Comparison of ENCODE assay signal across 15 cellular contexts in genomic region chr11:78192223-78192719, GRCh38. TPM values are rescaled to one million over a fixed set of nuclear protein-coding genes. Genes with fewer than 3 reads are reported as not detected.
A peak's percentile ranks its signal among the peaks of the same experiment; 100 is the strongest.
DNase-seq lines count a peak whose midpoint lies in the region; ATAC-seq, FAIRE-seq and TF ChIP-seq lines count a peak whose summit lies in the region.
"Had no signal": no experiment of that assay in that cellular context is flagged by ENCODE, and none has a peak within 500 bp of the region (broad histone marks: within the 10 kb centered on the region; RNA-seq: fewer than 3 reads in every experiment).

No MANE protein-coding gene starts in this region.

- H3K18ac ChIP-seq in trophoblast cell (ENCODE audit: low read length), result peak overlapping the region; percentile 43

- no peak overlapping the region for H2BK5ac ChIP-seq in trophoblast cell (ENCODE audit: low read depth, low read length, poor library complexity)

- H3K79me2 ChIP-seq in K562 (ENCODE audit: control insufficient read depth, insufficient read depth, low read length) (peaks cover 14% of the 10 kb centered on the region), trophoblast cell (ENCODE audit: control insufficient read depth, insufficient read depth, low read length, poor library complexity) (peaks cover 22% of the 10 kb centered on the region)

- no peak for TF ChIP-seq POLR2A in K562 (conservative IDR thresholded peaks at IDR 0.05)

- no peak overlapping the region for H2BK120ac ChIP-seq in trophoblast cell (ENCODE audit: insufficient read depth, low read length, poor library complexity)

- H3K27me3 ChIP-seq in K562 (ENCODE audit: control insufficient read depth in 2 of 2, insufficient read depth in 2 of 2, low read length in 2 of 2) (no peaks in the 10 kb centered on the region), trophoblast cell (ENCODE audit: insufficient read depth, low read length) (no peaks in the 10 kb centered on the region)

- FAIRE-seq in K562 (lab: Jason Lieb, UNC), result peak; percentile 91
- FAIRE-seq: bronchial epithelial cell had no signal

- H3K23ac ChIP-seq in trophoblast cell (ENCODE audit: low read length), result no peak overlapping the region

- H3K79me1 ChIP-seq in trophoblast cell (ENCODE audit: low read length), result peaks cover 17% of the 10 kb centered on the region

- no peak overlapping the region for H2AK5ac ChIP-seq in trophoblast cell (ENCODE audit: low read length)

- intact Hi-C loops in K562 (cut with micrococcal nuclease), result no loop called here

- H3K9me3 ChIP-seq in K562 (replicated peaks; ENCODE audit: control insufficient read depth, insufficient read depth, low read depth, low read length), result no peaks in the 10 kb centered on the region
- H3K9me3 ChIP-seq in trophoblast cell (ENCODE audit: insufficient read depth, low read depth, low read length), result no peaks in the 10 kb centered on the region
- H3K9me3 ChIP-seq: prostate gland, SK-N-SH had no signal

- no TSS peak for BruUV-seq in K562 (replicated peaks; lab: Mats Ljungman, UMichigan)

- TF ChIP-seq EP300 in K562 (IDR thresholded peaks at IDR 0.05; ENCODE audit: low read length), result no peak

- H3K4ac ChIP-seq in trophoblast cell (ENCODE audit: low read depth, low read length), result peak overlapping the region; percentile 1

- no peaks in the 10 kb centered on the region for H3K9me1 ChIP-seq in K562 (ENCODE audit: control insufficient read depth, insufficient read depth, low read length)

- no peaks in the 10 kb centered on the region; the same call in 1 of the 2 replicates for H4K20me1 ChIP-seq in K562 (replicated peaks; ENCODE audit: control insufficient read depth, insufficient read depth, low read length)

- peaks cover 38 to 53% of the 10 kb centered on the region in 2 experiments for H3K4me1 ChIP-seq in K562 (replicated peaks in 1 of 2; ENCODE audit: control insufficient read depth in 2 of 2, insufficient read depth in 2 of 2, low read length in 2 of 2)
- peaks cover 32 to 40% of the 10 kb centered on the region in 2 experiments for H3K4me1 ChIP-seq in trophoblast cell (ENCODE audit: control insufficient read depth in 1 of 2, insufficient read depth in 2 of 2, low read length in 2 of 2)
- H3K4me1 ChIP-seq: prostate gland had no signal

- 28% methylated on average over 6 of the region's 6 CpGs for WGBS in K562 (ENCODE audit: insufficient coverage, low coverage, missing lambda C conversion rate)
- WGBS in trophoblast cell (ENCODE audit: extremely low coverage, insufficient coverage, insufficient read length), result no CpG with 5 or more reads among the region's 6 CpGs

- H3K4me2 ChIP-seq in K562 (ENCODE audit: insufficient read depth, low read length) (peak overlapping the region; percentile 42), trophoblast cell (ENCODE audit: low read length) (no peak overlapping the region)
- H3K4me2 ChIP-seq: SK-N-SH had no signal

- H4K8ac ChIP-seq in trophoblast cell (ENCODE audit: low read depth, low read length), result no peak overlapping the region

- ATAC-seq in K562 (no peak), HG03469 (IDR thresholded peaks at IDR 0.05; ENCODE audit: unreplicated experiment) (no peak), GM18511 (IDR thresholded peaks at IDR 0.05; ENCODE audit: unreplicated experiment) (no peak)

- CTCF ChIA-PET in K562 (lab: Yijun Ruan, JAX; ENCODE audit: low intra/inter-chr PET ratio), result no interaction called here

- TF ChIP-seq RAD21 in K562 (CRISPR knock-in tag; conservative IDR thresholded peaks at IDR 0.05 in 1 of 2, IDR thresholded peaks at IDR 0.05 in 1 of 2), result no peak

- H4K91ac ChIP-seq in trophoblast cell (ENCODE audit: low read depth, low read length), result no peak overlapping the region

- no peak overlapping the region for H3K14ac ChIP-seq in trophoblast cell (ENCODE audit: low read length)

- DNase-seq in COLO668 (lab: John Stamatoyannopoulos, UW; ENCODE audit: unreplicated experiment) (peak; percentile 11), GM13976 (ENCODE audit: low spot score) (peak; percentile 57), K562 (ENCODE audit: extremely low read depth in 1 of 4, low spot score in 3 of 4) (peak; percentile 55 to 68 (median 60)), trophoblast cell (no peak), GM19238 (ENCODE audit: insufficient read length, low spot score) (no peak)
- DNase-seq: activated B cell treated with CpG ODN at 0.5 μM for 24 hours; COR-L47; NCI-H1436 treated with DMSO at 0.1 percent for 48 hours; NK-92 treated with Interleukin-12 subunit alpha and Interleukin-12 subunit beta, amount 100 ng/mL, for 24 hours; SK-N-SH had no signal

- no peaks in the 10 kb centered on the region for H3K36me3 ChIP-seq in K562 (ENCODE audit: control insufficient read depth, insufficient read depth, low read length)
- H3K36me3 ChIP-seq in trophoblast cell (ENCODE audit: control insufficient read depth in 1 of 2, insufficient read depth in 2 of 2, low read length in 2 of 2), result peaks cover 23 to 28% of the 10 kb centered on the region in 2 experiments
- H3K36me3 ChIP-seq: prostate gland had no signal

- TF ChIP-seq CTCF in GM13976 (IDR thresholded peaks at IDR 0.05; ENCODE audit: borderline replicate concordance, control extremely low read depth, extremely low read depth, insufficient read depth, missing control alignments) (no peak), K562 (IDR thresholded peaks at IDR 0.05 in 2 of 3, conservative IDR thresholded peaks at IDR 0.05 in 1 of 3; ENCODE audit: insufficient read depth in 2 of 3, low read depth in 1 of 3, low read length in 3 of 3) (no peak)

- in situ Hi-C loops in GM13976 (cut with MboI; ENCODE audit: low sequenced_read_pairs, unreplicated experiment), result no loop called here
- in situ Hi-C loops in K562 (cut with MboI), result no loop called here

- H4K12ac ChIP-seq in trophoblast cell (ENCODE audit: low read depth, low read length), result no peak overlapping the region

- H2AFZ ChIP-seq in K562 (ENCODE audit: low read depth, low read length) (no peak overlapping the region; the same call in 1 of the 2 replicates), trophoblast cell (ENCODE audit: insufficient read depth, low read length, poor library complexity) (no peak overlapping the region)

- H3K27ac ChIP-seq in K562 (ENCODE audit: extremely low read depth, low read depth, low read length) (no peak overlapping the region), trophoblast cell (ENCODE audit: low read depth, low read length) (no peak overlapping the region)
- H3K27ac ChIP-seq: epithelial cell of prostate, prostate gland had no signal

- H3K9ac ChIP-seq in K562 (ENCODE audit: insufficient read depth in 1 of 2, low read depth in 2 of 2, low read length in 2 of 2) (peak overlapping the region; percentile 5 to 87; a peak in 2 of 4 replicates), trophoblast cell (ENCODE audit: low read length) (no peak overlapping the region)
- H3K9ac ChIP-seq: SK-N-SH had no signal

- H3K4me3 ChIP-seq in K562, result no peak overlapping the region
- no peak overlapping the region for H3K4me3 ChIP-seq in trophoblast cell (ENCODE audit: low read depth, low read length)
- H3K4me3 ChIP-seq: prostate gland had no signal

- POLR2A ChIA-PET in K562 (lab: Yijun Ruan, JAX), result no interaction called here

- H2BK12ac ChIP-seq in trophoblast cell (ENCODE audit: low read length), result no peak overlapping the region

RNA-seq across cellular contexts. Expression of gene USP35, which starts 3.6 kb away (rescaled TPM):
- 11.2 and 24.7 TPM in 2 replicates for total RNA-seq in K562 (2011; cell fraction: chromatin; rRNA removed; ENCODE audit: low replicate concordance)
- total RNA-seq in K562 (2011; cell fraction: nucleolus; rRNA removed), result 14.8 and 15.9 TPM in 2 replicates
- total RNA-seq in K562 (2011; cell fraction: nucleoplasm; rRNA removed), result 11.8 and 13.5 TPM in 2 replicates
- total RNA-seq in K562 (2014; rRNA removed), result 3.3 and 4.8 TPM in 2 replicates
- 1.6 and 2.1 TPM in 2 replicates for total RNA-seq in K562 (2014; rRNA removed; fragmentation: Illumina TruSeq; extraction: Trizol)
- total RNA-seq in K562 (2015; rRNA removed; fragmentation: Illumina TruSeq; extraction: Trizol), result 2.4 and 3.3 TPM in 2 replicates
- 3.8 and 4.1 TPM in 2 replicates for total RNA-seq in K562 (2021)
- polyA plus RNA-seq in K562 (2011; rRNA removed), result 3.9 and 4.4 TPM in 2 replicates
- 3.2 and 3.9 TPM in 2 replicates for polyA plus RNA-seq in K562 (2011; cell fraction: cytosol; rRNA removed)
- 23.4 and 38.4 TPM in 2 replicates for polyA plus RNA-seq in K562 (2011; cell fraction: nucleus; rRNA removed)
- 3.9 and 6.0 TPM in 2 replicates for polyA plus RNA-seq in K562 (2012)
- 3.0 and 3.6 TPM in 2 replicates for polyA plus RNA-seq in K562 (2014; fragmentation: Illumina TruSeq; extraction: Trizol)
- under 1 TPM; 0.01 to 0.07 TPM for polyA plus RNA-seq in K562 (2014; fragmentation: Nextera tagmentation; extraction: Ambion mirVana)
- 3.6 and 4.0 TPM in 2 replicates for polyA plus RNA-seq in K562 (2014; rRNA removed)
- polyA minus RNA-seq in K562 (2011; rRNA and poly(A)+ RNA removed), result 1.7 and 1.8 TPM in 2 replicates
- 1.1 and 3.0 TPM in 2 replicates for polyA minus RNA-seq in K562 (2011; cell fraction: cytosol; rRNA and poly(A)+ RNA removed)
- polyA minus RNA-seq in K562 (2011; cell fraction: nucleus; rRNA and poly(A)+ RNA removed), result 6.1 and 7.2 TPM in 2 replicates
- 19.3 and 20.2 TPM in 2 replicates for polyA plus RNA-seq in trophoblast cell (2013)

RNA-seq across cellular contexts. Expression of gene KCTD21, which starts 3.8 kb away (rescaled TPM):
- total RNA-seq in K562 (2011; cell fraction: chromatin; rRNA removed; ENCODE audit: low replicate concordance), result 3.6 and 6.5 TPM in 2 replicates
- 3.0 and 4.7 TPM in 2 replicates for total RNA-seq in K562 (2011; cell fraction: nucleolus; rRNA removed)
- total RNA-seq in K562 (2011; cell fraction: nucleoplasm; rRNA removed), result 4.0 and 7.8 TPM in 2 replicates
- 1.5 and 2.1 TPM in 2 replicates for total RNA-seq in K562 (2014; rRNA removed)
- total RNA-seq in K562 (2014; rRNA removed; fragmentation: Illumina TruSeq; extraction: Trizol), result 1.7 and 1.9 TPM in 2 replicates
- 2.0 and 2.4 TPM in 2 replicates for total RNA-seq in K562 (2015; rRNA removed; fragmentation: Illumina TruSeq; extraction: Trizol)
- 2.2 and 2.4 TPM in 2 replicates for total RNA-seq in K562 (2021)
- 4.2 and 5.4 TPM in 2 replicates for polyA plus RNA-seq in K562 (2011; rRNA removed)
- polyA plus RNA-seq in K562 (2011; cell fraction: cytosol; rRNA removed), result 5.2 and 5.6 TPM in 2 replicates
- 1.3 and 2.4 TPM in 2 replicates for polyA plus RNA-seq in K562 (2011; cell fraction: nucleus; rRNA removed)
- polyA plus RNA-seq in K562 (2012), result 4.1 and 5.4 TPM in 2 replicates
- polyA plus RNA-seq in K562 (2014; fragmentation: Illumina TruSeq; extraction: Trizol), result 3.3 and 4.3 TPM in 2 replicates
- polyA plus RNA-seq in K562 (2014; fragmentation: Nextera tagmentation; extraction: Ambion mirVana), result under 1 TPM; 0.34 to 0.80 TPM
- 1.7 and 1.8 TPM in 2 replicates for polyA plus RNA-seq in K562 (2014; rRNA removed)
- polyA minus RNA-seq in K562 (2011; rRNA and poly(A)+ RNA removed), result 4.0 and 5.1 TPM in 2 replicates
- 2.1 and 3.5 TPM in 2 replicates for polyA minus RNA-seq in K562 (2011; cell fraction: cytosol; rRNA and poly(A)+ RNA removed)
- 1.5 and 2.0 TPM in 2 replicates for polyA minus RNA-seq in K562 (2011; cell fraction: nucleus; rRNA and poly(A)+ RNA removed)
- polyA plus RNA-seq in trophoblast cell (2013), result 14.9 and 15.5 TPM in 2 replicates

RNA-seq across cellular contexts. Expression of gene ALG8, which starts 52.8 kb away (rescaled TPM):
- 165 and 287 TPM in 2 replicates for total RNA-seq in K562 (2011; cell fraction: chromatin; rRNA removed; ENCODE audit: low replicate concordance)
- total RNA-seq in K562 (2011; cell fraction: nucleolus; rRNA removed), result 180 and 196 TPM in 2 replicates
- total RNA-seq in K562 (2011; cell fraction: nucleoplasm; rRNA removed), result 233 and 248 TPM in 2 replicates
- total RNA-seq in K562 (2014; rRNA removed) (59.3 and 59.6 TPM in 2 replicates), K562 (2014; rRNA removed; fragmentation: Illumina TruSeq; extraction: Trizol) (112 and 120 TPM in 2 replicates), K562 (2015; rRNA removed; fragmentation: Illumina TruSeq; extraction: Trizol) (92.9 and 97.8 TPM in 2 replicates), K562 (2021) (76.8 and 83.7 TPM in 2 replicates)
- polyA plus RNA-seq in K562 (2011; rRNA removed) (119 and 159 TPM in 2 replicates), K562 (2014; fragmentation: Illumina TruSeq; extraction: Trizol) (105 and 106 TPM in 2 replicates), K562 (2014; fragmentation: Nextera tagmentation; extraction: Ambion mirVana) (100 to 1,000 TPM; 176 to 189 TPM), K562 (2014; rRNA removed) (68.8 and 91.8 TPM in 2 replicates)
- 61.4 and 110 TPM in 2 replicates for polyA plus RNA-seq in K562 (2011; cell fraction: cytosol; rRNA removed)
- polyA plus RNA-seq in K562 (2011; cell fraction: nucleus; rRNA removed), result 70.2 and 80.7 TPM in 2 replicates
- 63.2 and 74.2 TPM in 2 replicates for polyA plus RNA-seq in K562 (2012)
- polyA minus RNA-seq in K562 (2011; rRNA and poly(A)+ RNA removed), result 157 and 185 TPM in 2 replicates
- polyA minus RNA-seq in K562 (2011; cell fraction: cytosol; rRNA and poly(A)+ RNA removed), result 34.0 and 66.0 TPM in 2 replicates
- polyA minus RNA-seq in K562 (2011; cell fraction: nucleus; rRNA and poly(A)+ RNA removed), result 44.8 and 66.9 TPM in 2 replicates
- polyA plus RNA-seq in trophoblast cell (2013), result 76.1 and 82.0 TPM in 2 replicates

Comparison
In these comparisons a context has a peak if more than half of its experiments do, and no peak if none do; other contexts are left out.
1. DNase-seq: peak in COLO668 (single experiment), GM13976 (single experiment) and K562 (4 of 4); none in trophoblast cell (0 of 2) and GM19238 (single experiment).